ENCODE assay signal across 1 cellular context in the genomic region with DNA sequence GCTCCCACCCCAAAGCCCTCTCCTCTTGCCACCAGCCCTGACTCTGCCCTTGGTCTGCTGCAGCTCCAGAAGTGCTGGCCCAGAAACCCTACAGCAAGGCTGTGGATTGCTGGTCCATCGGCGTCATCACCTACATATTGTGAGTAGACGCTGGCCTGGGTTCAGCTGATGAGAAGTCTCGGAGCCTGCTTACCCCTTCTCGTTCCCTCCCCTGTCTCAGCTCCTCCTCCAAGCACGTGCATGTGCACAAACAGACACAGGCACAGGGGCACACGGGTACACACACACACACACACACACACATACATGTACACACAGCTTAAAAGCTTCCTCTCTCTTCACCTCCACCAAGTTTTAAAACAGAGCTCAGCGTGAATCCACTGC.
TF ChIP-seq lines count a peak whose summit lies in the region.

No MANE protein-coding gene starts in this region.

TF ChIP-seq in A549, 52 proteins besides CTCF, POLR2A, EP300 and RAD21 (continued from another document):
- TF ChIP-seq, protein P1, sequence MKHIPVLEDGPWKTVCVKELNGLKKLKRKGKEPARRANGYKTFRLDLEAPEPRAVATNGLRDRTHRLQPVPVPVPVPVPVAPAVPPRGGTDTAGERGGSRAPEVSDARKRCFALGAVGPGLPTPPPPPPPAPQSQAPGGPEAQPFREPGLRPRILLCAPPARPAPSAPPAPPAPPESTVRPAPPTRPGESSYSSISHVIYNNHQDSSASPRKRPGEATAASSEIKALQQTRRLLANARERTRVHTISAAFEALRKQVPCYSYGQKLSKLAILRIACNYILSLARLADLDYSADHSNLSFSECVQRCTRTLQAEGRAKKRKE (CRISPR knock-in tag; IDR thresholded peaks at IDR 0.05; ENCODE audit: low read depth) = no peak
- TF ChIP-seq, protein P2, sequence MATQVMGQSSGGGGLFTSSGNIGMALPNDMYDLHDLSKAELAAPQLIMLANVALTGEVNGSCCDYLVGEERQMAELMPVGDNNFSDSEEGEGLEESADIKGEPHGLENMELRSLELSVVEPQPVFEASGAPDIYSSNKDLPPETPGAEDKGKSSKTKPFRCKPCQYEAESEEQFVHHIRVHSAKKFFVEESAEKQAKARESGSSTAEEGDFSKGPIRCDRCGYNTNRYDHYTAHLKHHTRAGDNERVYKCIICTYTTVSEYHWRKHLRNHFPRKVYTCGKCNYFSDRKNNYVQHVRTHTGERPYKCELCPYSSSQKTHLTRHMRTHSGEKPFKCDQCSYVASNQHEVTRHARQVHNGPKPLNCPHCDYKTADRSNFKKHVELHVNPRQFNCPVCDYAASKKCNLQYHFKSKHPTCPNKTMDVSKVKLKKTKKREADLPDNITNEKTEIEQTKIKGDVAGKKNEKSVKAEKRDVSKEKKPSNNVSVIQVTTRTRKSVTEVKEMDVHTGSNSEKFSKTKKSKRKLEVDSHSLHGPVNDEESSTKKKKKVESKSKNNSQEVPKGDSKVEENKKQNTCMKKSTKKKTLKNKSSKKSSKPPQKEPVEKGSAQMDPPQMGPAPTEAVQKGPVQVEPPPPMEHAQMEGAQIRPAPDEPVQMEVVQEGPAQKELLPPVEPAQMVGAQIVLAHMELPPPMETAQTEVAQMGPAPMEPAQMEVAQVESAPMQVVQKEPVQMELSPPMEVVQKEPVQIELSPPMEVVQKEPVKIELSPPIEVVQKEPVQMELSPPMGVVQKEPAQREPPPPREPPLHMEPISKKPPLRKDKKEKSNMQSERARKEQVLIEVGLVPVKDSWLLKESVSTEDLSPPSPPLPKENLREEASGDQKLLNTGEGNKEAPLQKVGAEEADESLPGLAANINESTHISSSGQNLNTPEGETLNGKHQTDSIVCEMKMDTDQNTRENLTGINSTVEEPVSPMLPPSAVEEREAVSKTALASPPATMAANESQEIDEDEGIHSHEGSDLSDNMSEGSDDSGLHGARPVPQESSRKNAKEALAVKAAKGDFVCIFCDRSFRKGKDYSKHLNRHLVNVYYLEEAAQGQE (IDR thresholded peaks at IDR 0.05) = no peak
